ENCODE assay signal across 10 cellular contexts in genomic region chr10:660980-661890, GRCh38. TPM values are rescaled to one million over a fixed set of nuclear protein-coding genes. Genes with fewer than 3 reads are reported as not detected.
DNase-seq lines count a peak whose midpoint lies in the region; ATAC-seq and TF ChIP-seq lines count a peak whose summit lies in the region.
"Had no signal": no experiment of that assay in that cellular context is flagged by ENCODE, and none has a peak within 500 bp of the region (broad histone marks: within the 10 kb centered on the region; RNA-seq: fewer than 3 reads in every experiment).

No MANE protein-coding gene starts in this region.

- ATAC-seq in right cardiac atrium (peak; percentile 49 to 60), HG03469 (IDR thresholded peaks at IDR 0.05; ENCODE audit: unreplicated experiment) (no peak)

- H3K27ac ChIP-seq in right cardiac atrium (ENCODE audit: low read length) (peak overlapping the region; percentile 82), osteoblast (ENCODE audit: low read depth, low read length) (peak overlapping the region; percentile 96), thyroid gland (peak overlapping the region; percentile 27 to 73 (median 67))

- H3K27ac Mint-ChIP-seq in brain (peak overlapping the region; percentile 17 to 97 (median 90)), immature natural killer cell (peak overlapping the region in 1 of 6 donors; percentile 62)
- H3K27ac Mint-ChIP-seq: activated naive CD4-positive, alpha-beta T cell treated with anti-CD3 and anti-CD28 coated beads, Interleukin-2, amount 50 U/mL, for 24 hours had no signal

- H3K36me3 Mint-ChIP-seq in brain (no peaks in the 10 kb centered on the region), immature natural killer cell (peaks cover 0 to 6% (median 0%) of the 10 kb centered on the region in 3 donors)
- H3K36me3 Mint-ChIP-seq: activated naive CD4-positive, alpha-beta T cell treated with anti-CD3 and anti-CD28 coated beads, Interleukin-2, amount 50 U/mL, for 24 hours had no signal

- WGBS in right cardiac atrium = 74% methylated on average over 19 of the region's 19 CpGs
- WGBS in thyroid gland, 2 donors = 67 to 70% methylated on average over 19 of the region's 19 CpGs

- H3K27me3 Mint-ChIP-seq in brain (no peaks in the 10 kb centered on the region), immature natural killer cell (ENCODE audit: low read depth in 3 of 3) (peaks cover 0 to 9% (median 5%) of the 10 kb centered on the region in 3 donors)

- peak overlapping the region; percentile 36 to 73 (median 64) for H3K4me3 Mint-ChIP-seq in brain
- no peak overlapping the region for H3K4me3 Mint-ChIP-seq in immature natural killer cell
- H3K4me3 Mint-ChIP-seq: activated naive CD4-positive, alpha-beta T cell treated with anti-CD3 and anti-CD28 coated beads, Interleukin-2, amount 50 U/mL, for 24 hours had no signal

- intact Hi-C loops in right cardiac atrium (cut with DNase I) = no loop called here
- intact Hi-C loops in thyroid gland (cut with DNase I) = no loop called here

- H3K27me3 ChIP-seq in right cardiac atrium (ENCODE audit: control insufficient read depth, insufficient read depth) = no peaks in the 10 kb centered on the region
- no peaks in the 10 kb centered on the region for H3K27me3 ChIP-seq in osteoblast (ENCODE audit: insufficient read depth, low read length)
- no peaks in the 10 kb centered on the region for H3K27me3 ChIP-seq in thyroid gland

- TF ChIP-seq CTCF in brain (conservative IDR thresholded peaks at IDR 0.05) (no peak), osteoblast (IDR thresholded peaks at IDR 0.05; ENCODE audit: extremely low read depth, low read depth, low read length) (no peak), thyroid gland (IDR thresholded peaks at IDR 0.05) (no peak)

- H3K4me1 Mint-ChIP-seq in brain (peaks cover 74% of the 10 kb centered on the region), immature natural killer cell (peaks cover 23 to 29% of the 10 kb centered on the region in 2 donors)

- H3K79me2 ChIP-seq in osteoblast (ENCODE audit: insufficient read depth, low read length) = peaks cover 85% of the 10 kb centered on the region

- no peak overlapping the region for H3K4me2 ChIP-seq in osteoblast (ENCODE audit: insufficient read depth, low read length)

- no peak overlapping the region for H2AFZ ChIP-seq in osteoblast (ENCODE audit: low read length)

- H3K9me3 Mint-ChIP-seq in brain = no peaks in the 10 kb centered on the region
- H3K9me3 Mint-ChIP-seq in immature natural killer cell = no peaks in the 10 kb centered on the region
- H3K9me3 Mint-ChIP-seq: activated naive CD4-positive, alpha-beta T cell treated with anti-CD3 and anti-CD28 coated beads, Interleukin-2, amount 50 U/mL, for 24 hours had no signal

- H3K9me3 ChIP-seq in right cardiac atrium (ENCODE audit: control insufficient read depth, low read length) (no peaks in the 10 kb centered on the region), osteoblast (ENCODE audit: low read depth, low read length) (no peaks in the 10 kb centered on the region), thyroid gland (no peaks in the 10 kb centered on the region)

- H3K4me3 ChIP-seq in right cardiac atrium (ENCODE audit: low read length) (no peak overlapping the region), osteoblast (ENCODE audit: insufficient read depth, low read length) (no peak overlapping the region), thyroid gland (replicated peaks in 1 of 3) (no peak overlapping the region)

- peaks cover 10% of the 10 kb centered on the region for H3K4me1 ChIP-seq in right cardiac atrium (ENCODE audit: control insufficient read depth, insufficient read depth, low read length)
- peaks cover 27% of the 10 kb centered on the region for H3K4me1 ChIP-seq in osteoblast (ENCODE audit: insufficient read depth, low read length)
- H3K4me1 ChIP-seq in thyroid gland = peaks cover 23 to 33% of the 10 kb centered on the region in 2 donors

- DNase-seq in right cardiac atrium (peak in 1 of 3 donors; percentile 60), osteoblast (ENCODE audit: insufficient read length, low spot score, missing footprints) (peak; percentile 84), thyroid gland (peak; percentile 38 to 49), SW480 (ENCODE audit: low spot score) (no peak), immature natural killer cell (no peak), germinal center (ENCODE audit: low spot score) (no peak)
- DNase-seq: activated CD4-positive, alpha-beta T cell treated with anti-CD3 and anti-CD28 coated beads, Interleukin-2, amount 50 U/mL, for 1 hour had no signal

- H4K20me1 ChIP-seq in osteoblast (ENCODE audit: insufficient read depth, low read length) = peaks cover 32% of the 10 kb centered on the region

- TF ChIP-seq POLR2A in thyroid gland (IDR thresholded peaks at IDR 0.05) = no peak

- H3K36me3 ChIP-seq in osteoblast (ENCODE audit: insufficient read depth, low read length) = no peaks in the 10 kb centered on the region
- no peaks in the 10 kb centered on the region for H3K36me3 ChIP-seq in thyroid gland

RNA-seq across cellular contexts. Expression of gene DIP2C, which starts 28.2 kb away (rescaled TPM):
- polyA plus RNA-seq in brain (ENCODE audit: insufficient read depth, low read depth, low replicate concordance) = 22.3 TPM
- total RNA-seq in right cardiac atrium = 10 to 100 TPM; 23.7 to 31.5 (median 26.9) TPM
- 7.9 TPM for polyA plus RNA-seq in right cardiac atrium
- total RNA-seq in osteoblast = 32.4 and 36.9 TPM in 2 replicates
- 10 to 100 TPM; 11.4 to 14.6 (median 12.3) TPM for total RNA-seq in thyroid gland
- polyA plus RNA-seq in immature natural killer cell = under 1 TPM in 2 of 3 donors, not detected in 1; 0.06 to 0.41 TPM

Comparison
In these comparisons a context has a peak if more than half of its experiments do, and no peak if none do; other contexts are left out.
1. H3K4me3 Mint-ChIP-seq: peak in brain (5 of 5); none in immature natural killer cell (0 of 5).
2. DNase-seq: peak in osteoblast (single experiment) and thyroid gland (2 of 2); none in SW480 (single experiment), immature natural killer cell (0 of 3) and germinal center (single experiment).
3. Peak in every context shown above with its lines, with median percentiles within 50 percentile points of each other: H3K27ac ChIP-seq.